In the genomic region with DNA sequence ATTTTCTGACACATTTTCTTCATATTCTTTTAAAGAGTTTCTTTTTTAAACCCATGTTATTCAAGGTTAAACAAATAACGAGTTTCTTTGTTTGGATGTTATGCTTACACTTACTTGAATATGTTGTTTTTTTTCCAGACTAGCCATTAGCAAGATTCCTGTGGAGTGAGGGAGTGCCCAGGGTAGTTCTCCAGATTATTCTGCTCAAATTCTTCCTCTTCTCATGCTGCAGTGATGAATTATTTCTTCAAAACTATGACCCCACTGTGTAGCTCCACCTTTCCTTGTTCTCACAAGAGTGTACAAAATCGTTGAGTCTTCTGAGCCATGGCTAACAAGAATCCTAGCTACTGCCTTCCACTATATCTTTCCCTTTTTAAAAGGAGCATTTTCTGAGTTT, we compare ENCODE assay signal across 8 cellular contexts.
"Had no signal": no experiment of that assay in that cellular context is flagged by ENCODE, and none has a peak within 500 bp of the region (broad histone marks: within the 10 kb centered on the region; RNA-seq: fewer than 3 reads in every experiment).

No MANE protein-coding gene starts in this region.

- H3K36me3 Mint-ChIP-seq: IgD-negative memory B cell had no signal

- H3K4me3 Mint-ChIP-seq: H9, IgD-negative memory B cell had no signal

- H3K4me1 Mint-ChIP-seq: H9, IgD-negative memory B cell had no signal

- ATAC-seq: HepG2 had no signal

- DNase-seq: GM23248, GOT3, H9, HCEC 1CT, KBM-7 had no signal

- H3K27ac Mint-ChIP-seq: H9, IgD-negative memory B cell had no signal

- FAIRE-seq: H54, HepG2 had no signal
